Comparison of ENCODE assay signal across 9 cellular contexts in genomic region chr14:65356327-65356836, GRCh38. TPM values are rescaled to one million over a fixed set of nuclear protein-coding genes. Genes with fewer than 3 reads are reported as not detected.
DNase-seq lines count a peak whose midpoint lies in the region; ATAC-seq, FAIRE-seq and TF ChIP-seq lines count a peak whose summit lies in the region.
"Had no signal": no experiment of that assay in that cellular context is flagged by ENCODE, and none has a peak within 500 bp of the region (broad histone marks: within the 10 kb centered on the region; RNA-seq: fewer than 3 reads in every experiment).

No MANE protein-coding gene starts in this region.

- no peak overlapping the region for H3K27ac Mint-ChIP-seq in progenitor cell of endocrine pancreas

- FAIRE-seq in RCC 7860 (lab: Jason Lieb, UNC): no peak
- FAIRE-seq: islet of Langerhans had no signal

- H3K36me3 Mint-ChIP-seq in progenitor cell of endocrine pancreas (ENCODE audit: insufficient read depth): no peaks in the 10 kb centered on the region

- peaks cover 18% of the 10 kb centered on the region for H3K27me3 Mint-ChIP-seq in progenitor cell of endocrine pancreas

- no peaks in the 10 kb centered on the region for H3K4me1 Mint-ChIP-seq in progenitor cell of endocrine pancreas (ENCODE audit: low read depth)

- TF ChIP-seq CTCF in choroid plexus epithelial cell (conservative IDR thresholded peaks at IDR 0.05; ENCODE audit: low read depth, low read length): no peak
- TF ChIP-seq CTCF in progenitor cell of endocrine pancreas (IDR thresholded peaks at IDR 0.05; ENCODE audit: unreplicated experiment): no peak

- ATAC-seq in left lobe of liver (no peak), HG02763 (IDR thresholded peaks at IDR 0.05; ENCODE audit: unreplicated experiment) (no peak)

- DNase-seq in GM04504 (ENCODE audit: low read depth): peak; percentile 52
- DNase-seq in RCC 7860 (ENCODE audit: low spot score): peak; percentile 56
- peak; percentile 59 for DNase-seq in choroid plexus epithelial cell (ENCODE audit: low read depth)
- peak; percentile 17 for DNase-seq in stimulated activated CD4-positive, alpha-beta T cell treated with anti-CD3 and anti-CD28 coated beads, Interleukin-12 subunit alpha, Interleukin-12 subunit beta, amount 100 ng/mL, for 4 hours
- no peak for DNase-seq in left lobe of liver (ENCODE audit: low spot score)
- no peak for DNase-seq in progenitor cell of endocrine pancreas (ENCODE audit: low spot score, unreplicated experiment)
- no peak for DNase-seq in NCI-H446 treated with DMSO at 0.1 percent for 48 hours (lab: John Stamatoyannopoulos, UW)

- no peak overlapping the region for H3K4me3 ChIP-seq in choroid plexus epithelial cell (ENCODE audit: low read depth, low read length)

- no peak overlapping the region for H3K4me3 Mint-ChIP-seq in progenitor cell of endocrine pancreas (ENCODE audit: low read depth)

- H3K9me3 Mint-ChIP-seq in progenitor cell of endocrine pancreas (ENCODE audit: low read depth): no peaks in the 10 kb centered on the region

RNA-seq across cellular contexts. Expression of gene FUT8, which starts 56.1 kb away (rescaled TPM):
- total RNA-seq in left lobe of liver (3.8 TPM), progenitor cell of endocrine pancreas (33.4 and 38.8 TPM in 2 replicates)

Comparison
In these comparisons a context has a peak if more than half of its experiments do, and no peak if none do; other contexts are left out.
1. DNase-seq: peak in GM04504 (single experiment), RCC 7860 (single experiment), choroid plexus epithelial cell (single experiment) and stimulated activated CD4-positive, alpha-beta T cell treated with anti-CD3 and anti-CD28 coated beads, Interleukin-12 subunit alpha, Interleukin-12 subunit beta, amount 100 ng/mL, for 4 hours (single experiment); none in left lobe of liver (single experiment), progenitor cell of endocrine pancreas (single experiment) and NCI-H446 treated with DMSO at 0.1 percent for 48 hours (single experiment).